In genomic region chr19:45177817-45178261, GRCh38 we compare ENCODE assay signal across 8 cellular contexts. TPM values are rescaled to one million over a fixed set of nuclear protein-coding genes. Genes with fewer than 3 reads are reported as not detected.
DNase-seq lines count a peak whose midpoint lies in the region; ATAC-seq and TF ChIP-seq lines count a peak whose summit lies in the region.

A gene with protein sequence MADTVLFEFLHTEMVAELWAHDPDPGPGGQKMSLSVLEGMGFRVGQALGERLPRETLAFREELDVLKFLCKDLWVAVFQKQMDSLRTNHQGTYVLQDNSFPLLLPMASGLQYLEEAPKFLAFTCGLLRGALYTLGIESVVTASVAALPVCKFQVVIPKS (minus strand): TSS chr19:45178237. CDS start chr19:45178218, 19 bp downstream.

- H3K36me3 ChIP-seq in SU-DHL-6 (ENCODE audit: low read length): no peaks in the 10 kb centered on the region
- peaks cover 0 to 17% (median 3%) of the 10 kb centered on the region in 3 donors for H3K36me3 ChIP-seq in esophagus squamous epithelium

- H2AFZ ChIP-seq in SU-DHL-6 (ENCODE audit: low read depth, low read length, severe bottlenecking): peak within 1 kb of the TSS; percentile 90

- H3K4me1 Mint-ChIP-seq in nephron progenitor cell: peaks cover 47% of the 10 kb centered on the region

- H3K4me3 ChIP-seq in SU-DHL-6 (ENCODE audit: insufficient read depth, low read length, poor library complexity, severe bottlenecking): peak within 1 kb of the TSS; percentile 90
- H3K4me3 ChIP-seq in esophagus squamous epithelium: peak within 1 kb of the TSS; percentile 70 to 94 (median 86)

- H3F3A ChIP-seq in SU-DHL-6 (ENCODE audit: insufficient read depth): no peaks in the 10 kb centered on the region

- H3K9me3 ChIP-seq in SU-DHL-6 (ENCODE audit: insufficient read depth, low read length): no peaks in the 10 kb centered on the region
- H3K9me3 ChIP-seq in esophagus squamous epithelium: no peaks in the 10 kb centered on the region

- TF ChIP-seq CTCF in SU-DHL-6 (IDR thresholded peaks at IDR 0.05; ENCODE audit: insufficient read depth, low read length, poor library complexity, severe bottlenecking): no peak
- no peak for TF ChIP-seq CTCF in esophagus squamous epithelium (IDR thresholded peaks at IDR 0.05)
- TF ChIP-seq CTCF in nephron progenitor cell (IDR thresholded peaks at IDR 0.05): no peak

- H3K27me3 Mint-ChIP-seq in nephron progenitor cell (ENCODE audit: low read depth, poor library complexity): peaks cover 18% of the 10 kb centered on the region

- H3K79me2 ChIP-seq in SU-DHL-6 (ENCODE audit: insufficient read depth, low read length): peaks cover 21% of the 10 kb centered on the region; the same call in 1 of the 2 replicates

- intact Hi-C loops in T-helper 1 cell treated with Interleukin-12 subunit alpha and Interleukin-12 subunit beta and Interleukin-4 antibody, amounts not matched to agents 30 ng/mL and 1 ng/mL, for 36 hours (cut with micrococcal nuclease): loop anchor here (1.0 to 10.0 kb wide), 15 partner anchors 9 to 817 kb away; partner anchors contain the start of genes CCDC61, CLASRP, CLPTM1 and MARK4
- intact Hi-C loops in esophagus squamous epithelium (cut with DNase I): no loop called here

- H3K27ac Mint-ChIP-seq in nephron progenitor cell: peak within 1 kb of the TSS; percentile 97

- no peaks in the 10 kb centered on the region for H4K20me1 ChIP-seq in SU-DHL-6 (ENCODE audit: low read depth, low read length)

- H3K4me1 ChIP-seq in esophagus squamous epithelium: peaks cover 26 to 65% (median 28%) of the 10 kb centered on the region in 3 donors

- WGBS in esophagus squamous epithelium, 2 donors: 0 to 2% methylated on average over 6 to 29 of the region's 36 CpGs

- H3K9ac ChIP-seq in SU-DHL-6 (ENCODE audit: low read length): peak within 1 kb of the TSS; percentile 78

- DNase-seq in T-helper 1 cell (no peak), esophagus squamous epithelium (lab: John Stamatoyannopoulos, UW) (no peak), nephron progenitor cell (no peak)

- H3K27me3 ChIP-seq in SU-DHL-6 (ENCODE audit: low read length) (no peaks in the 10 kb centered on the region), esophagus squamous epithelium (no peaks in the 10 kb centered on the region)

- peak; percentile 0 for ATAC-seq in HG03280 (IDR thresholded peaks at IDR 0.05; ENCODE audit: unreplicated experiment)
- ATAC-seq in GM21717 (IDR thresholded peaks at IDR 0.05; ENCODE audit: unreplicated experiment): no peak
- no peak for ATAC-seq in GM21825 (IDR thresholded peaks at IDR 0.05; ENCODE audit: unreplicated experiment)

- H3K4me2 ChIP-seq in SU-DHL-6 (ENCODE audit: low read depth, low read length, poor library complexity, severe bottlenecking): peak within 1 kb of the TSS; percentile 86

- peak within 1 kb of the TSS; percentile 65 for H3K27ac ChIP-seq in SU-DHL-6 (ENCODE audit: low read depth, low read length)
- peak within 1 kb of the TSS; percentile 95 to 99 (median 98) for H3K27ac ChIP-seq in esophagus squamous epithelium

- no peaks in the 10 kb centered on the region for H3K9me3 Mint-ChIP-seq in nephron progenitor cell

- TF ChIP-seq POLR2A in esophagus squamous epithelium (IDR thresholded peaks at IDR 0.05): peak in 3 of 4 donors; percentile 64 to 79 (median 71)

- peak within 1 kb of the TSS; percentile 94 for H3K4me3 Mint-ChIP-seq in nephron progenitor cell

- H3K9me2 ChIP-seq in SU-DHL-6 (replicated peaks; ENCODE audit: insufficient read depth, low read length): no peaks in the 10 kb centered on the region

- H3K36me3 Mint-ChIP-seq in nephron progenitor cell (ENCODE audit: low read depth): peaks cover 8% of the 10 kb centered on the region

RNA-seq across cellular contexts. Expression of the gene that starts here (rescaled TPM):
- total RNA-seq in T-helper 1 cell treated with Interleukin-12 subunit alpha and Interleukin-12 subunit beta and Interleukin-4 antibody, amounts not matched to agents 30 ng/mL and 1 ng/mL, for 36 hours: 38.9 and 46.3 TPM in 2 replicates
- 10 to 100 TPM in 3 of 4 donors, 1 to 10 TPM in 1; 5.4 to 27.8 (median 18.0) TPM for total RNA-seq in esophagus squamous epithelium
